ENCODE assay signal across 9 cellular contexts in genomic region chr13:44155422-44156293, GRCh38.
DNase-seq lines count a peak whose midpoint lies in the region; ATAC-seq lines count a peak whose summit lies in the region.
"Had no signal": no experiment of that assay in that cellular context is flagged by ENCODE, and none has a peak within 500 bp of the region (broad histone marks: within the 10 kb centered on the region; RNA-seq: fewer than 3 reads in every experiment).

No MANE protein-coding gene starts in this region.

- DNase-seq in DMS79 treated with DMSO at 0.1 percent for 48 hours (lab: John Stamatoyannopoulos, UW) (peak; percentile 80), anterior cingulate cortex (lab: John Stamatoyannopoulos, UW) (peak in 49 of 58 donors; percentile 17 to 87 (median 57)), hippocampal formation (lab: John Stamatoyannopoulos, UW) (peak; percentile 59 to 80), T-helper 1 cell (no peak)
- DNase-seq: naive thymus-derived CD8-positive, alpha-beta T cell had no signal

- no peaks in the 10 kb centered on the region for H3K27me3 ChIP-seq in rectal smooth muscle tissue (ENCODE audit: control insufficient read depth, insufficient read depth, low read length)

- peak overlapping the region; percentile 73 for H3K27ac ChIP-seq in rectal smooth muscle tissue (ENCODE audit: low read depth, low read length)

- no peak for ATAC-seq in GM19035 (IDR thresholded peaks at IDR 0.05; ENCODE audit: unreplicated experiment)
- no peak for ATAC-seq in HG03354 (IDR thresholded peaks at IDR 0.05; ENCODE audit: poor library complexity, severe bottlenecking, unreplicated experiment)
- no peak for ATAC-seq in HG02610 (IDR thresholded peaks at IDR 0.05; ENCODE audit: unreplicated experiment)
- ATAC-seq: naive thymus-derived CD8-positive, alpha-beta T cell had no signal

- no peak overlapping the region for H3K9ac ChIP-seq in rectal smooth muscle tissue (ENCODE audit: low read length)

- no peaks in the 10 kb centered on the region for H3K36me3 ChIP-seq in rectal smooth muscle tissue (ENCODE audit: control insufficient read depth, insufficient read depth, low read length)

- H3K4me3 ChIP-seq in rectal smooth muscle tissue (ENCODE audit: low read length): peak overlapping the region; percentile 41

- peaks cover 32% of the 10 kb centered on the region for H3K4me1 ChIP-seq in rectal smooth muscle tissue (ENCODE audit: control insufficient read depth, insufficient read depth, low read length)

Comparison
In these comparisons a context has a peak if more than half of its experiments do, and no peak if none do; other contexts are left out.
1. DNase-seq: peak in DMS79 treated with DMSO at 0.1 percent for 48 hours (single experiment), anterior cingulate cortex (49 of 58) and hippocampal formation (2 of 2); none in T-helper 1 cell (0 of 5).